In the genomic region with DNA sequence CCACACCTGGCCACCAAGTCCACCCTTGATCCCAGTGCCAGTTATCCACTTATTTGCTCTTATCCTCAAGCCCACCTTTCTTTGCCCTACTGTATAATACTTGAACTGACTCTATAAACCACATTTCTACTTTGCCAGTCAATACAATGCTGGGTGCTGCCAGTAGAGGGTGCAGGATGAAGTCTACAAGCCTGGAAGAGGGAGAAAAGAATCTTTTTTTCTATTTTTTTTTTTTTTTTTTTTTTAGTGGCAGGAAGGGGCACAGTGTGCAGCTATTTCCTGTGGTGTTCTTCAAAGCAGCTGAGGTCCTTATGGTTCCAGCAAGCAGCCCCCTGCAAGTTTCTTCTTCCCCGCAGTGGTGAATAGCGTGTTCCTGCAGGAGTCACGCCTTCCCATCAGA, we compare ENCODE assay signal across 8 cellular contexts. TPM values are rescaled to one million over a fixed set of nuclear protein-coding genes. Genes with fewer than 3 reads are reported as not detected.
A peak's percentile ranks its signal among the peaks of the same experiment; 100 is the strongest.
DNase-seq lines count a peak whose midpoint lies in the region; ATAC-seq lines count a peak whose summit lies in the region.

No MANE protein-coding gene starts in this region.

- DNase-seq in NCI-H748 (lab: John Stamatoyannopoulos, UW; ENCODE audit: unreplicated experiment) (peak; percentile 6), NCI-H748 treated with DMSO at 0.1 percent for 48 hours (lab: John Stamatoyannopoulos, UW) (no peak)
- DNase-seq in activated naive CD4-positive, alpha-beta T cell treated with anti-CD3 and anti-CD28 coated beads, Interleukin-2, amount 10 ng/mL, durations not matched to agents 7 days and 5 days: peak; percentile 72
- peak in 7 of 10 donors; percentile 12 to 55 (median 32) for DNase-seq in naive thymus-derived CD8-positive, alpha-beta T cell

- POLR2A ChIA-PET in naive thymus-derived CD8-positive, alpha-beta T cell (lab: Charles Lee): interaction anchor here (0.6 to 0.7 kb wide), 2 partner anchors 8 to 494 kb away, joined by 3 to 4 read pairs; no protein-coding TSS in a partner anchor

- H3K36me3 Mint-ChIP-seq in activated naive CD4-positive, alpha-beta T cell treated with anti-CD3 and anti-CD28 coated beads, Interleukin-2, amount 10 ng/mL, durations not matched to agents 7 days and 5 days: no peaks in the 10 kb centered on the region
- H3K36me3 Mint-ChIP-seq in naive thymus-derived CD8-positive, alpha-beta T cell: peaks cover 0 to 8% (median 0%) of the 10 kb centered on the region in 3 donors

- peaks cover 12% of the 10 kb centered on the region for H3K4me1 Mint-ChIP-seq in activated naive CD4-positive, alpha-beta T cell treated with anti-CD3 and anti-CD28 coated beads, Interleukin-2, amount 10 ng/mL, durations not matched to agents 7 days and 5 days
- H3K4me1 Mint-ChIP-seq in naive thymus-derived CD8-positive, alpha-beta T cell: peaks cover 18 to 50% (median 32%) of the 10 kb centered on the region in 4 donors

- ATAC-seq in HG03108 (IDR thresholded peaks at IDR 0.05; ENCODE audit: unreplicated experiment) (peak; percentile 43), GM21423 (IDR thresholded peaks at IDR 0.05; ENCODE audit: unreplicated experiment) (no peak), HG03378 (IDR thresholded peaks at IDR 0.05; ENCODE audit: unreplicated experiment) (no peak), HG03159 (IDR thresholded peaks at IDR 0.05; ENCODE audit: unreplicated experiment) (no peak)
- ATAC-seq in naive thymus-derived CD8-positive, alpha-beta T cell: peak; percentile 74 to 80

- H3K4me3 Mint-ChIP-seq in activated naive CD4-positive, alpha-beta T cell treated with anti-CD3 and anti-CD28 coated beads, Interleukin-2, amount 10 ng/mL, durations not matched to agents 7 days and 5 days: no peak overlapping the region
- peak overlapping the region in 8 of 10 donors; percentile 25 to 62 (median 45) for H3K4me3 Mint-ChIP-seq in naive thymus-derived CD8-positive, alpha-beta T cell

- H3K9me3 Mint-ChIP-seq in activated naive CD4-positive, alpha-beta T cell treated with anti-CD3 and anti-CD28 coated beads, Interleukin-2, amount 10 ng/mL, durations not matched to agents 7 days and 5 days: peaks cover 4% of the 10 kb centered on the region
- H3K9me3 Mint-ChIP-seq in naive thymus-derived CD8-positive, alpha-beta T cell: peaks cover 0 to 12% (median 0%) of the 10 kb centered on the region in 9 donors

- peaks cover 40% of the 10 kb centered on the region for H3K27me3 Mint-ChIP-seq in activated naive CD4-positive, alpha-beta T cell treated with anti-CD3 and anti-CD28 coated beads, Interleukin-2, amount 10 ng/mL, durations not matched to agents 7 days and 5 days
- peaks cover 0 to 12% (median 3%) of the 10 kb centered on the region in 5 donors for H3K27me3 Mint-ChIP-seq in naive thymus-derived CD8-positive, alpha-beta T cell

- no peak overlapping the region for H3K27ac Mint-ChIP-seq in activated naive CD4-positive, alpha-beta T cell treated with anti-CD3 and anti-CD28 coated beads, Interleukin-2, amount 10 ng/mL, durations not matched to agents 7 days and 5 days
- H3K27ac Mint-ChIP-seq in naive thymus-derived CD8-positive, alpha-beta T cell: peak overlapping the region in 3 of 10 donors; percentile 2 to 28 (median 6)

- CTCF ChIA-PET in activated naive CD4-positive, alpha-beta T cell treated with anti-CD3 and anti-CD28 coated beads, Interleukin-2, amount 10 ng/mL, durations not matched to agents 7 days and 5 days (lab: Charles Lee): interaction anchor here (0.6 to 1.0 kb wide), 2 partner anchors 30 to 154 kb away, joined by 3 to 4 read pairs; no protein-coding TSS in a partner anchor

RNA-seq across cellular contexts. Expression of gene GABRR1, which starts 22.2 kb away (rescaled TPM):
- not detected for total RNA-seq in naive thymus-derived CD8-positive, alpha-beta T cell
- polyA plus RNA-seq in naive thymus-derived CD8-positive, alpha-beta T cell: not detected

Comparison
In these comparisons a context has a peak if more than half of its experiments do, and no peak if none do; other contexts are left out.
1. ATAC-seq: peak in HG03108 (single experiment) and naive thymus-derived CD8-positive, alpha-beta T cell (2 of 2); none in GM21423 (single experiment), HG03378 (single experiment) and HG03159 (single experiment).